ENCODE assay signal across 8 cellular contexts in the genomic region with DNA sequence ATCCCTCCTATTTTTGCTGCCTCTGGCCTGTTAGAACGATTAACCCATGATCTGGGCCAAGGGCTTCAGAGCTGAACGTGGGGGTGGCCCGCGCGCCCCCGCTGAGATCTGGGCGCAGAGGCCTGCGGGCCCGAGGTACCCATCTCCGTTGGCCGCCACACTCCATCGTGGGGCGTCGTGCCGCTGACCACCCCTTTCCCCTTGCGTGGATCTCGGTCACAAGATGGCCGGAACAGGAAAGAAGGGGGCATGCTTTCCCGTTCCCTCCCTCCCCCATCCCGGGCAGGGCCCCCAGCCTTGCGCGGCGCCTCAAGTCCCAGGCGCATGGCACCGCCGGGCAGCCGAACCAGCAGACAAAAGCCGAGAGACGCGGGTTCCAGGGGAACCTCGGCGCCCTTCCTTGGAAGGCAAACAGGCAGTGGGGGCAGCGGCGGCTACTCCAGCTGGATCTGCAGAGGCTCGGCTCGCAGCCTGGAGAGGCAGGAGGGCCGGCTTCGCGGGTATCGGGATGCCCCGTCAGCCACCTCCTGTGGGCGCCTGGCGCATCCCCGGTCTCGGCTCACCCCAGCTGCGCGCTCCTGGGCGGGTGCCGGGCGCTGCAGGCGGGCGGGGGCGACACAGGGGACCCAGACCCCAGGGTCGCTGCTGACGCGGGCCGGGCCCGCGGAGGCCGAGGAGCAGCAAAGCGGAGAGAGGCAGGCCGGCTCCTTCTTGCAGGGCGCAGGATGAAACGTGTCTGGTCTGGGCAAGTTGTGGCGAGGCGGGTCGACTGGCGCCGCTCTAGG. TPM values are rescaled to one million over a fixed set of nuclear protein-coding genes. Genes with fewer than 3 reads are reported as not detected.
A peak's percentile ranks its signal among the peaks of the same experiment; 100 is the strongest.
DNase-seq lines count a peak whose midpoint lies in the region; ATAC-seq and TF ChIP-seq lines count a peak whose summit lies in the region.

No MANE protein-coding gene starts in this region.

- intact Hi-C loops in posterior vena cava (cut with DNase I), result no loop called here

- H3K36me3 ChIP-seq in cardiac muscle cell, result peaks cover 1% of the 10 kb centered on the region

- H3K4me1 ChIP-seq in cardiac muscle cell (ENCODE audit: low read depth), result peaks cover 10% of the 10 kb centered on the region

- no peaks in the 10 kb centered on the region for H3K9me3 ChIP-seq in cardiac muscle cell (ENCODE audit: low read depth)

- no peak for DNase-seq in activated naive CD4-positive, alpha-beta T cell treated with anti-CD3 and anti-CD28 coated beads, Interleukin-2, amount 50 U/mL, for 72 hours (ENCODE audit: low spot score in 2 of 2)
- no peak for DNase-seq in activated naive CD4-positive, alpha-beta T cell treated with anti-CD3 and anti-CD28 coated beads, Interleukin-2, amount 50 U/mL, for 16 hours
- peak; percentile 53 for DNase-seq in activated CD8-positive, alpha-beta memory T cell treated with anti-CD3 and anti-CD28 coated beads, Interleukin-2, amount 50 U/mL, for 48 hours
- peak; percentile 43 to 58 for DNase-seq in cardiac muscle cell (ENCODE audit: low read depth in 1 of 2, low spot score in 1 of 2)
- DNase-seq in posterior vena cava (ENCODE audit: low spot score), result peak; percentile 85
- no peak for DNase-seq in SKM-1 (lab: John Stamatoyannopoulos, UW; ENCODE audit: unreplicated experiment)
- DNase-seq in NCI-H2107 treated with DMSO at 0.1 percent for 48 hours (lab: John Stamatoyannopoulos, UW; ENCODE audit: unreplicated experiment), result no peak

- peak; percentile 20 to 62 for ATAC-seq in activated naive CD4-positive, alpha-beta T cell treated with anti-CD3 and anti-CD28 coated beads, Interleukin-2, amount 50 U/mL, for 72 hours
- peak; percentile 35 for ATAC-seq in HG03442 (IDR thresholded peaks at IDR 0.05; ENCODE audit: unreplicated experiment)

- H3K27me3 ChIP-seq in cardiac muscle cell, result no peaks in the 10 kb centered on the region

- no peak overlapping the region for H3K27ac Mint-ChIP-seq in activated naive CD4-positive, alpha-beta T cell treated with anti-CD3 and anti-CD28 coated beads, Interleukin-2, amount 50 U/mL, for 72 hours

- peak overlapping the region; percentile 24 for H3K27ac ChIP-seq in cardiac muscle cell

- TF ChIP-seq CTCF in cardiac muscle cell (IDR thresholded peaks at IDR 0.05; ENCODE audit: low read depth, low read length), result no peak

- peak overlapping the region; percentile 47 for H3K4me3 ChIP-seq in cardiac muscle cell

- no peaks in the 10 kb centered on the region for H3K36me3 Mint-ChIP-seq in activated naive CD4-positive, alpha-beta T cell treated with anti-CD3 and anti-CD28 coated beads, Interleukin-2, amount 50 U/mL, for 72 hours

- H3K9me3 Mint-ChIP-seq in activated naive CD4-positive, alpha-beta T cell treated with anti-CD3 and anti-CD28 coated beads, Interleukin-2, amount 50 U/mL, for 72 hours, result no peaks in the 10 kb centered on the region

RNA-seq across cellular contexts. Expression of a gene that starts 0.5 kb away (rescaled TPM):
- total RNA-seq in activated naive CD4-positive, alpha-beta T cell treated with anti-CD3 and anti-CD28 coated beads, Interleukin-2, amount 50 U/mL, for 72 hours, result under 1 TPM in 1 of 2 donors, not detected in 1; 0.29 TPM
- total RNA-seq in cardiac muscle cell (30.7 and 47.2 TPM in 2 replicates), posterior vena cava (10 to 100 TPM; 20.0 to 21.7 TPM)
- polyA plus RNA-seq in cardiac muscle cell, result 6.4 and 8.9 TPM in 2 replicates

RNA-seq across cellular contexts. Expression of a gene that starts 32.9 kb away (rescaled TPM):
- 10 to 100 TPM; 12.8 to 16.1 TPM for total RNA-seq in activated naive CD4-positive, alpha-beta T cell treated with anti-CD3 and anti-CD28 coated beads, Interleukin-2, amount 50 U/mL, for 72 hours
- 13.6 and 19.8 TPM in 2 replicates for total RNA-seq in cardiac muscle cell
- 11.6 and 15.3 TPM in 2 replicates for polyA plus RNA-seq in cardiac muscle cell
- total RNA-seq in posterior vena cava, result 10 to 100 TPM; 62.4 to 63.5 TPM

Comparison
In these comparisons a context has a peak if more than half of its experiments do, and no peak if none do; other contexts are left out.
1. DNase-seq: peak in activated CD8-positive, alpha-beta memory T cell treated with anti-CD3 and anti-CD28 coated beads, Interleukin-2, amount 50 U/mL, for 48 hours (single experiment), cardiac muscle cell (2 of 2) and posterior vena cava (single experiment); none in activated naive CD4-positive, alpha-beta T cell treated with anti-CD3 and anti-CD28 coated beads, Interleukin-2, amount 50 U/mL, for 72 hours (0 of 2), activated naive CD4-positive, alpha-beta T cell treated with anti-CD3 and anti-CD28 coated beads, Interleukin-2, amount 50 U/mL, for 16 hours (single experiment), SKM-1 (single experiment) and NCI-H2107 treated with DMSO at 0.1 percent for 48 hours (single experiment).
2. RNA of a gene that starts 0.5 kb away (total RNA-seq): 30.7 to 47.2 TPM in cardiac muscle cell and 20.0 to 21.7 TPM in posterior vena cava; 0.29 TPM in activated naive CD4-positive, alpha-beta T cell treated with anti-CD3 and anti-CD28 coated beads, Interleukin-2, amount 50 U/mL, for 72 hours; every median in the first group is over 10 times any median in the second.